Comparison of ENCODE assay signal across 1 cellular context in the genomic region with DNA sequence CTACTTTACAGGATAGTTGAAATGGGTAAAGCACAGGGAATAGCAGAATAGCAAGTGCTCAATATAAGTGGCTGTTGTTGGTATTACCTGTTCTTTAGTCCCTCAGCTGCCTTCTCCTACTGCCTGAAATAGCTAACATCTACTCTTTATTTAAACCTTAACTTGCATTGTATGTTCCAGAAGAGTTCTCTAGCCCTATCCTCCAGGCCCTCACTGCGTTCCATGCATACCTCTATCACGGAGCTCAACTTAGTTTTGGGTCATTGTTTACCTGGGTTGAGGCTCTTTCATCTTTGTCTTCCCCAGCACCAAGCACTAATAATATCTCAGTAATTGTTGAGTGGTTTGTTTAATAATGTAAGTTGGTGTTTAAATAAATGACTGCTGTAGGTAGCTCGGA.
TF ChIP-seq lines count a peak whose summit lies in the region.

No MANE protein-coding gene starts in this region.

TF ChIP-seq in H1, 55 proteins besides CTCF, POLR2A, EP300 and RAD21:
- TF ChIP-seq KDM4A (IDR thresholded peaks at IDR 0.05; ENCODE audit: low read depth, low read length, severe bottlenecking) (no peak), TAF1 (IDR thresholded peaks at IDR 0.05; ENCODE audit: low read depth, low read length) (no peak), SAP30 (IDR thresholded peaks at IDR 0.05; ENCODE audit: insufficient read depth, insufficient replicate concordance, low read length) (no peak), CEBPB (IDR thresholded peaks at IDR 0.05; ENCODE audit: low read depth, low read length) (no peak), YY1 (IDR thresholded peaks at IDR 0.05; ENCODE audit: low read depth, low read length) (no peak), BCL11A (IDR thresholded peaks at IDR 0.05; ENCODE audit: low read depth in 2 of 2, low read length in 2 of 2) (no peak), EGR1 (IDR thresholded peaks at IDR 0.05; ENCODE audit: borderline replicate concordance, low read depth, low read length) (no peak)
